ENCODE assay signal across 8 cellular contexts in genomic region chr16:4802659-4803287, GRCh38. TPM values are rescaled to one million over a fixed set of nuclear protein-coding genes. Genes with fewer than 3 reads are reported as not detected.
DNase-seq lines count a peak whose midpoint lies in the region; ATAC-seq and TF ChIP-seq lines count a peak whose summit lies in the region.

No MANE protein-coding gene starts in this region.

- H3K4me1 Mint-ChIP-seq in type B pancreatic cell (ENCODE audit: unreplicated experiment): peaks cover 18% of the 10 kb centered on the region

- peak overlapping the region; percentile 86 for H3K27ac Mint-ChIP-seq in type B pancreatic cell

- H3K4me3 Mint-ChIP-seq in type B pancreatic cell: peak overlapping the region; percentile 90

- ATAC-seq in HG02840 (IDR thresholded peaks at IDR 0.05; ENCODE audit: low FRiP score, unreplicated experiment): peak; percentile 96
- peak; percentile 96 to 97 for ATAC-seq in left cardiac atrium

- peaks cover 6% of the 10 kb centered on the region for H3K36me3 Mint-ChIP-seq in type B pancreatic cell

- peak overlapping the region; percentile 52 for H3K4me3 ChIP-seq in GM12865 (ENCODE audit: low read depth, low read length)

- H3K27me3 Mint-ChIP-seq in type B pancreatic cell: no peaks in the 10 kb centered on the region

- no peaks in the 10 kb centered on the region for H3K9me3 Mint-ChIP-seq in type B pancreatic cell

- DNase-seq in GM12865 (ENCODE audit: low read depth) (peak; percentile 93), NCI-H1417 treated with DMSO at 0.1 percent for 48 hours (lab: John Stamatoyannopoulos, UW) (peak; percentile 66), T follicular helper cell (ENCODE audit: low read depth) (peak; percentile 77), amniotic epithelial cell (ENCODE audit: low read depth) (peak; percentile 85), left cardiac atrium (peak; percentile 94), posterior cingulate gyrus (peak; percentile 89 to 99 (median 93)), type B pancreatic cell (ENCODE audit: extremely low spot score, unreplicated experiment) (peak; percentile 91)

- TF ChIP-seq CTCF in GM12865 (IDR thresholded peaks at IDR 0.05; ENCODE audit: insufficient read depth, low read depth, low read length, missing control alignments) (no peak), type B pancreatic cell (conservative IDR thresholded peaks at IDR 0.05) (no peak)

- intact Hi-C loops in left cardiac atrium (cut with DNase I) (no loop called here), posterior cingulate gyrus (cut with DNase I) (loop anchor here (1.0 to 5.0 kb wide), 4 partner anchors 44 to 155 kb away; partner anchors contain the start of genes ANKS3, DNAAF8, GLYR1 and NUDT16L1)

RNA-seq across cellular contexts. Expression of gene ROGDI, which starts 0.3 kb away (rescaled TPM):
- total RNA-seq in left cardiac atrium (10 to 100 TPM; 53.6 to 54.5 TPM), type B pancreatic cell (ENCODE audit: low replicate concordance) (37.6 and 39.3 TPM in 2 replicates)

RNA-seq across cellular contexts. Expression of gene SMIM22, which starts 7.6 kb away (rescaled TPM):
- total RNA-seq in left cardiac atrium (not detected), type B pancreatic cell (ENCODE audit: low replicate concordance) (5.0 and 7.8 TPM in 2 replicates)

RNA-seq across cellular contexts. Expression of gene SEPTIN12, which starts 14.6 kb away (rescaled TPM):
- total RNA-seq in left cardiac atrium: not detected
- not detected in 2 replicates for total RNA-seq in type B pancreatic cell (ENCODE audit: low replicate concordance)

RNA-seq across cellular contexts. Expression of gene ZNF500, which starts 35.8 kb away (rescaled TPM):
- 10 to 100 TPM in 1 of 2 donors, 1 to 10 TPM in 1; 6.3 to 10.3 TPM for total RNA-seq in left cardiac atrium
- total RNA-seq in type B pancreatic cell (ENCODE audit: low replicate concordance): 19.0 and 21.0 TPM in 2 replicates

RNA-seq across cellular contexts. Expression of gene GLYR1, which starts 44.3 kb away (rescaled TPM):
- 10 to 100 TPM; 65.2 to 78.2 TPM for total RNA-seq in left cardiac atrium
- total RNA-seq in type B pancreatic cell (ENCODE audit: low replicate concordance): 120 and 126 TPM in 2 replicates

Comparison
In these comparisons a context has a peak if more than half of its experiments do, and no peak if none do; other contexts are left out.
1. Peak in every context shown above with its lines: DNase-seq, ATAC-seq and H3K4me3 ChIP-seq.